Comparison of ENCODE assay signal across 8 cellular contexts in genomic region chr18:13217466-13217961, GRCh38. TPM values are rescaled to one million over a fixed set of nuclear protein-coding genes. Genes with fewer than 3 reads are reported as not detected.
A peak's percentile ranks its signal among the peaks of the same experiment; 100 is the strongest.
DNase-seq lines count a peak whose midpoint lies in the region; FAIRE-seq and TF ChIP-seq lines count a peak whose summit lies in the region.

No MANE protein-coding gene starts in this region.

- no peak overlapping the region for H3K27ac Mint-ChIP-seq in neural crest cell (ENCODE audit: unreplicated experiment)

- no peaks in the 10 kb centered on the region for H3K9me3 Mint-ChIP-seq in neural crest cell

- no peak for TF ChIP-seq POLR2A in suprapubic skin (IDR thresholded peaks at IDR 0.05)

- no CpG with 5 or more reads among the region's 64 CpGs for WGBS in suprapubic skin

- no peaks in the 10 kb centered on the region for H3K9me3 ChIP-seq in suprapubic skin

- no peak for FAIRE-seq in GM19239 (lab: Jason Lieb, UNC)

- peaks cover 55% of the 10 kb centered on the region for H3K4me1 ChIP-seq in suprapubic skin

- TF ChIP-seq CTCF in AG10803 (conservative IDR thresholded peaks at IDR 0.05; ENCODE audit: low read length): no peak
- no peak for TF ChIP-seq CTCF in fibroblast of pulmonary artery (IDR thresholded peaks at IDR 0.05; ENCODE audit: low read length, missing control alignments)
- no peak for TF ChIP-seq CTCF in neural crest cell (conservative IDR thresholded peaks at IDR 0.05)
- no peak for TF ChIP-seq CTCF in suprapubic skin (IDR thresholded peaks at IDR 0.05)

- peaks cover 12% of the 10 kb centered on the region for H3K27me3 ChIP-seq in suprapubic skin

- H3K27me3 Mint-ChIP-seq in neural crest cell (ENCODE audit: low read depth): peaks cover 79% of the 10 kb centered on the region

- H3K4me3 Mint-ChIP-seq in neural crest cell: no peak overlapping the region

- H3K36me3 ChIP-seq in suprapubic skin: no peaks in the 10 kb centered on the region

- peak overlapping the region; percentile 81 for H3K27ac ChIP-seq in suprapubic skin

- H3K36me3 Mint-ChIP-seq in neural crest cell (ENCODE audit: low read depth): no peaks in the 10 kb centered on the region

- peaks cover 18% of the 10 kb centered on the region for H3K4me1 Mint-ChIP-seq in neural crest cell

- H3K4me3 ChIP-seq in AG10803 (ENCODE audit: low read length) (peak overlapping the region; percentile 31), fibroblast of pulmonary artery (replicated peaks; ENCODE audit: low read depth, low read length) (peak overlapping the region; percentile 12), suprapubic skin (peak overlapping the region; percentile 86)

- DNase-seq in AG10803 (ENCODE audit: low read depth): peak; percentile 15
- DNase-seq in GM19239 (ENCODE audit: insufficient read length, low spot score): peak; percentile 70
- peak; percentile 70 for DNase-seq in NCI-H345 (lab: John Stamatoyannopoulos, UW)
- DNase-seq in activated T-cell treated with anti-CD3 and anti-CD28 coated beads, Interleukin-2, amount 50 U/mL, for 48 hours: peak; percentile 75 to 77
- DNase-seq in fibroblast of pulmonary artery (ENCODE audit: low read depth): peak; percentile 10
- peak; percentile 38 for DNase-seq in neural crest cell (ENCODE audit: low read depth, low spot score)
- peak in 1 of 2 donors; percentile 80 for DNase-seq in suprapubic skin (ENCODE audit: low spot score in 2 of 2)
- no peak for DNase-seq in NAMALWA (ENCODE audit: low spot score)

- TF ChIP-seq EP300 in suprapubic skin (IDR thresholded peaks at IDR 0.05): no peak

RNA-seq across cellular contexts. Expression of gene LDLRAD4, which starts 1.0 kb away (rescaled TPM):
- total RNA-seq in neural crest cell (1.4 and 1.7 TPM in 2 replicates), suprapubic skin (10 to 100 TPM; 10.1 to 31.6 (median 15.1) TPM)

Comparison
In these comparisons a context has a peak if more than half of its experiments do, and no peak if none do; other contexts are left out.
1. H3K4me3 ChIP-seq: peak in every context shown above with its lines; median percentile 86 in suprapubic skin; 31 in AG10803; 12 in fibroblast of pulmonary artery.